ENCODE assay signal across 1 cellular context in the genomic region with DNA sequence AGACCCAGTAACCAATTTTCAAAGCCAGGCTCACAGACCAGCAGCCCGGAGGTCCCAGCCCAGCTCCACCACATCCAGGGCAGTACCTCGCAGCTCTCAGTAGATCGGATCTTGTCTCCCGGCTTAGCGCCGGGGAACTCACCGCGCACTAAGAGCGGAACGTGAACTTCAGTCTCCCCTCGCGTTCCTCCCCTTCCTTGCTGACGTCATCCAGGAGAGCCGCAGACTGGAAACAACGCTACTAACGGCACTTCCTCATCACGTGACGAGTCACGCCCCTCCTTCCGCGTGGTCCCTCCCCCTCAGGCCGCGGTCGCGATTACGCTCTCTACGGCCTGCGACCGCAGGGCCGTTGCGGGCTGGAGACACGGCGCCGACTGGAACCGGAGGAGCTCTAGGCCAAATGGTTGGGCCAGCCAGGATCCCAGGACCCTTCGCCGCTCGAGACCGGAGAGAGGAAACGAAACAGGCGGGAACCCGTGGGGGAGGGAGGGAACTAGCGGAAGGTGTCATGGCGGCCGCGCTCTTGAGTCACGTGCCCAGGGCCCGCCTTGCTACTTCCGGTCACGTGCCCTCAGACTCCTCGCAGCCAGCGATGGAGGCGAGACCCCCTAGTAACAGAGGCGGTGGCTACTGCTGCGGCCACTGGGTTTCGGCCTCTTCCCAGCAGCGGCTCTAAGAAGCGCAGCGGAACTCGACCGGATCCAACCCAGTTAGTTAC.
TF ChIP-seq lines count a peak whose summit lies in the region.

A gene (plus strand): TSS at position 577 of the 721 bp plus-strand sequence. CDS start 10,508 bp downstream, outside the sequence.
A gene with protein sequence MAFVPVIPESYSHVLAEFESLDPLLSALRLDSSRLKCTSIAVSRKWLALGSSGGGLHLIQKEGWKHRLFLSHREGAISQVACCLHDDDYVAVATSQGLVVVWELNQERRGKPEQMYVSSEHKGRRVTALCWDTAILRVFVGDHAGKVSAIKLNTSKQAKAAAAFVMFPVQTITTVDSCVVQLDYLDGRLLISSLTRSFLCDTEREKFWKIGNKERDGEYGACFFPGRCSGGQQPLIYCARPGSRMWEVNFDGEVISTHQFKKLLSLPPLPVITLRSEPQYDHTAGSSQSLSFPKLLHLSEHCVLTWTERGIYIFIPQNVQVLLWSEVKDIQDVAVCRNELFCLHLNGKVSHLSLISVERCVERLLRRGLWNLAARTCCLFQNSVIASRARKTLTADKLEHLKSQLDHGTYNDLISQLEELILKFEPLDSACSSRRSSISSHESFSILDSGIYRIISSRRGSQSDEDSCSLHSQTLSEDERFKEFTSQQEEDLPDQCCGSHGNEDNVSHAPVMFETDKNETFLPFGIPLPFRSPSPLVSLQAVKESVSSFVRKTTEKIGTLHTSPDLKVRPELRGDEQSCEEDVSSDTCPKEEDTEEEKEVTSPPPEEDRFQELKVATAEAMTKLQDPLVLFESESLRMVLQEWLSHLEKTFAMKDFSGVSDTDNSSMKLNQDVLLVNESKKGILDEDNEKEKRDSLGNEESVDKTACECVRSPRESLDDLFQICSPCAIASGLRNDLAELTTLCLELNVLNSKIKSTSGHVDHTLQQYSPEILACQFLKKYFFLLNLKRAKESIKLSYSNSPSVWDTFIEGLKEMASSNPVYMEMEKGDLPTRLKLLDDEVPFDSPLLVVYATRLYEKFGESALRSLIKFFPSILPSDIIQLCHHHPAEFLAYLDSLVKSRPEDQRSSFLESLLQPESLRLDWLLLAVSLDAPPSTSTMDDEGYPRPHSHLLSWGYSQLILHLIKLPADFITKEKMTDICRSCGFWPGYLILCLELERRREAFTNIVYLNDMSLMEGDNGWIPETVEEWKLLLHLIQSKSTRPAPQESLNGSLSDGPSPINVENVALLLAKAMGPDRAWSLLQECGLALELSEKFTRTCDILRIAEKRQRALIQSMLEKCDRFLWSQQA (minus strand): TSS at position 150 of the 721 bp plus-strand sequence. CDS start 4,282 bp downstream, outside the sequence.

TF ChIP-seq in HepG2, 621 proteins besides CTCF, POLR2A, EP300 and RAD21 (continued from another document and continues in another):
- TF ChIP-seq, protein P1, sequence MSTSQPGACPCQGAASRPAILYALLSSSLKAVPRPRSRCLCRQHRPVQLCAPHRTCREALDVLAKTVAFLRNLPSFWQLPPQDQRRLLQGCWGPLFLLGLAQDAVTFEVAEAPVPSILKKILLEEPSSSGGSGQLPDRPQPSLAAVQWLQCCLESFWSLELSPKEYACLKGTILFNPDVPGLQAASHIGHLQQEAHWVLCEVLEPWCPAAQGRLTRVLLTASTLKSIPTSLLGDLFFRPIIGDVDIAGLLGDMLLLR (CRISPR knock-in tag; IDR thresholded peaks at IDR 0.05), result peak; percentile 96
- TF ChIP-seq ZNF83 (CRISPR knock-in tag; IDR thresholded peaks at IDR 0.05; ENCODE audit: borderline replicate concordance), result no peak; the same call in 1 of the 2 replicates
- 0 out of 2 replicates have a peak, but pooled peaks have one; percentile 86 for TF ChIP-seq ZNF34 (CRISPR knock-in tag; IDR thresholded peaks at IDR 0.05; ENCODE audit: borderline replicate concordance)
- TF ChIP-seq MTF1 (CRISPR knock-in tag; IDR thresholded peaks at IDR 0.05), result no peak
- no peak for TF ChIP-seq NFRKB (IDR thresholded peaks at IDR 0.05)
- TF ChIP-seq ZKSCAN8 (CRISPR knock-in tag; IDR thresholded peaks at IDR 0.05; ENCODE audit: borderline replicate concordance), result no peak
- TF ChIP-seq, protein P2, sequence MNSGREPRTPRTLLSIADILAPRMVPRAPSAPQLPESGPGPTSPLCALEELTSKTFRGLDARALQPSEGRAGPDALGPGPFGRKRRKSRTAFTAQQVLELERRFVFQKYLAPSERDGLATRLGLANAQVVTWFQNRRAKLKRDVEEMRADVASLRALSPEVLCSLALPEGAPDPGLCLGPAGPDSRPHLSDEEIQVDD (CRISPR knock-in tag; IDR thresholded peaks at IDR 0.05; ENCODE audit: borderline replicate concordance), result peak; percentile 67; the same call in 1 of the 2 replicates
- no peak for TF ChIP-seq CC2D1A (CRISPR knock-in tag; IDR thresholded peaks at IDR 0.05)
- TF ChIP-seq GLI4 (CRISPR knock-in tag; IDR thresholded peaks at IDR 0.05; ENCODE audit: borderline replicate concordance), result no peak
- TF ChIP-seq HNF4A (CRISPR knock-in tag; IDR thresholded peaks at IDR 0.05), result peak; percentile 85
- no peak for TF ChIP-seq HOXA5 (CRISPR knock-in tag; IDR thresholded peaks at IDR 0.05)
- peak; percentile 79 for TF ChIP-seq TBX2 (CRISPR knock-in tag; IDR thresholded peaks at IDR 0.05; ENCODE audit: borderline replicate concordance)
- TF ChIP-seq, protein P3, sequence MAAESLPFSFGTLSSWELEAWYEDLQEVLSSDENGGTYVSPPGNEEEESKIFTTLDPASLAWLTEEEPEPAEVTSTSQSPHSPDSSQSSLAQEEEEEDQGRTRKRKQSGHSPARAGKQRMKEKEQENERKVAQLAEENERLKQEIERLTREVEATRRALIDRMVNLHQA (CRISPR knock-in tag; IDR thresholded peaks at IDR 0.05), result 0 out of 2 replicates have a peak, but pooled peaks have one; percentile 54
- TF ChIP-seq ZBTB7A (CRISPR knock-in tag; IDR thresholded peaks at IDR 0.05), result peak; percentile 60
- peak in 1 of 2 experiments; percentile 95; a peak in 2 of 4 replicates for TF ChIP-seq KLF16 (CRISPR knock-in tag; IDR thresholded peaks at IDR 0.05)
- peak; percentile 97 for TF ChIP-seq ATF1 (CRISPR knock-in tag; IDR thresholded peaks at IDR 0.05)
- no peak for TF ChIP-seq DPF2 (CRISPR knock-in tag; IDR thresholded peaks at IDR 0.05; ENCODE audit: borderline replicate concordance, low read depth)
- peak; percentile 86 for TF ChIP-seq ESRRA (CRISPR knock-in tag; IDR thresholded peaks at IDR 0.05; ENCODE audit: low read depth)
- TF ChIP-seq SATB2 (CRISPR knock-in tag; IDR thresholded peaks at IDR 0.05), result no peak
- peak; percentile 97 for TF ChIP-seq KLF11 (CRISPR knock-in tag; IDR thresholded peaks at IDR 0.05)
- TF ChIP-seq, protein P4, sequence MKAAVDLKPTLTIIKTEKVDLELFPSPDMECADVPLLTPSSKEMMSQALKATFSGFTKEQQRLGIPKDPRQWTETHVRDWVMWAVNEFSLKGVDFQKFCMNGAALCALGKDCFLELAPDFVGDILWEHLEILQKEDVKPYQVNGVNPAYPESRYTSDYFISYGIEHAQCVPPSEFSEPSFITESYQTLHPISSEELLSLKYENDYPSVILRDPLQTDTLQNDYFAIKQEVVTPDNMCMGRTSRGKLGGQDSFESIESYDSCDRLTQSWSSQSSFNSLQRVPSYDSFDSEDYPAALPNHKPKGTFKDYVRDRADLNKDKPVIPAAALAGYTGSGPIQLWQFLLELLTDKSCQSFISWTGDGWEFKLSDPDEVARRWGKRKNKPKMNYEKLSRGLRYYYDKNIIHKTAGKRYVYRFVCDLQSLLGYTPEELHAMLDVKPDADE (CRISPR knock-in tag; IDR thresholded peaks at IDR 0.05), result no peak
- no peak for TF ChIP-seq TCF7 (IDR thresholded peaks at IDR 0.05; ENCODE audit: low read depth)
- TF ChIP-seq FOXA1 (IDR thresholded peaks at IDR 0.05), result no peak
- peak; percentile 24; the same call in 1 of the 2 replicates for TF ChIP-seq FOXA1 (CRISPR knock-in tag; IDR thresholded peaks at IDR 0.05)
- TF ChIP-seq, protein P5, sequence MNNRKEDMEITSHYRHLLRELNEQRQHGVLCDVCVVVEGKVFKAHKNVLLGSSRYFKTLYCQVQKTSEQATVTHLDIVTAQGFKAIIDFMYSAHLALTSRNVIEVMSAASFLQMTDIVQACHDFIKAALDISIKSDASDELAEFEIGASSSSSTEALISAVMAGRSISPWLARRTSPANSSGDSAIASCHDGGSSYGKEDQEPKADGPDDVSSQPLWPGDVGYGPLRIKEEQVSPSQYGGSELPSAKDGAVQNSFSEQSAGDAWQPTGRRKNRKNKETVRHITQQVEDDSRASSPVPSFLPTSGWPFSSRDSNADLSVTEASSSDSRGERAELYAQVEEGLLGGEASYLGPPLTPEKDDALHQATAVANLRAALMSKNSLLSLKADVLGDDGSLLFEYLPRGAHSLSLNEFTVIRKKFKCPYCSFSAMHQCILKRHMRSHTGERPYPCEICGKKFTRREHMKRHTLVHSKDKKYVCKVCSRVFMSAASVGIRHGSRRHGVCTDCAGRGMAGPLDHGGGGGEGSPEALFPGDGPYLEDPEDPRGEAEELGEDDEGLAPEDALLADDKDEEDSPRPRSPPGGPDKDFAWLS (CRISPR knock-in tag; IDR thresholded peaks at IDR 0.05; ENCODE audit: borderline replicate concordance), result 0 out of 2 replicates have a peak, but pooled peaks have one; percentile 39
- TF ChIP-seq RELA (CRISPR knock-in tag; IDR thresholded peaks at IDR 0.05), result 0 out of 2 replicates have a peak, but pooled peaks have one; percentile 83
- no peak for TF ChIP-seq RBM22 (optimal IDR thresholded peaks at IDR 0.05; ENCODE audit: low read length)
- TF ChIP-seq ZNF101 (CRISPR knock-in tag; IDR thresholded peaks at IDR 0.05; ENCODE audit: borderline replicate concordance, low read depth), result 0 out of 2 replicates have a peak, but pooled peaks have one; percentile 19
- TF ChIP-seq, protein P6, sequence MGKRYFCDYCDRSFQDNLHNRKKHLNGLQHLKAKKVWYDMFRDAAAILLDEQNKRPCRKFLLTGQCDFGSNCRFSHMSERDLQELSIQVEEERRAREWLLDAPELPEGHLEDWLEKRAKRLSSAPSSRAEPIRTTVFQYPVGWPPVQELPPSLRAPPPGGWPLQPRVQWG (CRISPR knock-in tag; IDR thresholded peaks at IDR 0.05; ENCODE audit: borderline replicate concordance, low read depth), result no peak
- TF ChIP-seq, protein P7, sequence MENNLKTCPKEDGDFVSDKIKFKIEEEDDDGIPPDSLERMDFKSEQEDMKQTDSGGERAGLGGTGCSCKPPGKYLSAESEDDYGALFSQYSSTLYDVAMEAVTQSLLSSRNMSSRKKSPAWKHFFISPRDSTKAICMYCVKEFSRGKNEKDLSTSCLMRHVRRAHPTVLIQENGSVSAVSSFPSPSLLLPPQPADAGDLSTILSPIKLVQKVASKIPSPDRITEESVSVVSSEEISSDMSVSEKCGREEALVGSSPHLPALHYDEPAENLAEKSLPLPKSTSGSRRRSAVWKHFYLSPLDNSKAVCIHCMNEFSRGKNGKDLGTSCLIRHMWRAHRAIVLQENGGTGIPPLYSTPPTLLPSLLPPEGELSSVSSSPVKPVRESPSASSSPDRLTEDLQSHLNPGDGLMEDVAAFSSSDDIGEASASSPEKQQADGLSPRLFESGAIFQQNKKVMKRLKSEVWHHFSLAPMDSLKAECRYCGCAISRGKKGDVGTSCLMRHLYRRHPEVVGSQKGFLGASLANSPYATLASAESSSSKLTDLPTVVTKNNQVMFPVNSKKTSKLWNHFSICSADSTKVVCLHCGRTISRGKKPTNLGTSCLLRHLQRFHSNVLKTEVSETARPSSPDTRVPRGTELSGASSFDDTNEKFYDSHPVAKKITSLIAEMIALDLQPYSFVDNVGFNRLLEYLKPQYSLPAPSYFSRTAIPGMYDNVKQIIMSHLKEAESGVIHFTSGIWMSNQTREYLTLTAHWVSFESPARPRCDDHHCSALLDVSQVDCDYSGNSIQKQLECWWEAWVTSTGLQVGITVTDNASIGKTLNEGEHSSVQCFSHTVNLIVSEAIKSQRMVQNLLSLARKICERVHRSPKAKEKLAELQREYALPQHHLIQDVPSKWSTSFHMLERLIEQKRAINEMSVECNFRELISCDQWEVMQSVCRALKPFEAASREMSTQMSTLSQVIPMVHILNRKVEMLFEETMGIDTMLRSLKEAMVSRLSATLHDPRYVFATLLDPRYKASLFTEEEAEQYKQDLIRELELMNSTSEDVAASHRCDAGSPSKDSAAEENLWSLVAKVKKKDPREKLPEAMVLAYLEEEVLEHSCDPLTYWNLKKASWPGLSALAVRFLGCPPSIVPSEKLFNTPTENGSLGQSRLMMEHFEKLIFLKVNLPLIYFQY (CRISPR knock-in tag; IDR thresholded peaks at IDR 0.05; ENCODE audit: borderline replicate concordance), result peak; percentile 87
- TF ChIP-seq ZNF552 (CRISPR knock-in tag; IDR thresholded peaks at IDR 0.05; ENCODE audit: borderline replicate concordance), result no peak
- TF ChIP-seq, protein P8, sequence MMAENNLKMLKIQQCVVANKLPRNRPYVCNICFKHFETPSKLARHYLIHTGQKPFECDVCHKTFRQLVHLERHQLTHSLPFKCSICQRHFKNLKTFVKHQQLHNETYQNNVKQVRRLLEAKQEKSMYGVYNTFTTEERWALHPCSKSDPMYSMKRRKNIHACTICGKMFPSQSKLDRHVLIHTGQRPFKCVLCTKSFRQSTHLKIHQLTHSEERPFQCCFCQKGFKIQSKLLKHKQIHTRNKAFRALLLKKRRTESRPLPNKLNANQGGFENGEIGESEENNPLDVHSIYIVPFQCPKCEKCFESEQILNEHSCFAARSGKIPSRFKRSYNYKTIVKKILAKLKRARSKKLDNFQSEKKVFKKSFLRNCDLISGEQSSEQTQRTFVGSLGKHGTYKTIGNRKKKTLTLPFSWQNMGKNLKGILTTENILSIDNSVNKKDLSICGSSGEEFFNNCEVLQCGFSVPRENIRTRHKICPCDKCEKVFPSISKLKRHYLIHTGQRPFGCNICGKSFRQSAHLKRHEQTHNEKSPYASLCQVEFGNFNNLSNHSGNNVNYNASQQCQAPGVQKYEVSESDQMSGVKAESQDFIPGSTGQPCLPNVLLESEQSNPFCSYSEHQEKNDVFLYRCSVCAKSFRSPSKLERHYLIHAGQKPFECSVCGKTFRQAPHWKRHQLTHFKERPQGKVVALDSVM (CRISPR knock-in tag; IDR thresholded peaks at IDR 0.05), result peak; percentile 66
- TF ChIP-seq ZNF550 (CRISPR knock-in tag; IDR thresholded peaks at IDR 0.05; ENCODE audit: borderline replicate concordance), result peak; percentile 77; the same call in 1 of the 2 replicates
- no peak for TF ChIP-seq KDM6A (CRISPR knock-in tag; IDR thresholded peaks at IDR 0.05; ENCODE audit: low read depth)
- TF ChIP-seq HCFC1 (IDR thresholded peaks at IDR 0.05; ENCODE audit: low read depth, low read length), result peak; percentile 55
- peak; percentile 76; the same call in 1 of the 2 replicates for TF ChIP-seq TGIF2 (CRISPR knock-in tag; IDR thresholded peaks at IDR 0.05)
- TF ChIP-seq SETDB1 (CRISPR knock-in tag; IDR thresholded peaks at IDR 0.05; ENCODE audit: borderline replicate concordance), result no peak
- TF ChIP-seq ZIK1 (CRISPR knock-in tag; IDR thresholded peaks at IDR 0.05; ENCODE audit: borderline replicate concordance, low read depth), result peak; percentile 90
- TF ChIP-seq ZNF816 (CRISPR knock-in tag; IDR thresholded peaks at IDR 0.05; ENCODE audit: borderline replicate concordance), result peak; percentile 82; the same call in 1 of the 2 replicates
- no peak for TF ChIP-seq ZNF629 (CRISPR knock-in tag; conservative IDR thresholded peaks at IDR 0.05)
- peak; percentile 72; the same call in 1 of the 2 replicates for TF ChIP-seq ZFP37 (CRISPR knock-in tag; IDR thresholded peaks at IDR 0.05; ENCODE audit: borderline replicate concordance)
- TF ChIP-seq ZNF460 (CRISPR knock-in tag; IDR thresholded peaks at IDR 0.05; ENCODE audit: borderline replicate concordance), result no peak; the same call in 1 of the 2 replicates
- TF ChIP-seq, protein P9, sequence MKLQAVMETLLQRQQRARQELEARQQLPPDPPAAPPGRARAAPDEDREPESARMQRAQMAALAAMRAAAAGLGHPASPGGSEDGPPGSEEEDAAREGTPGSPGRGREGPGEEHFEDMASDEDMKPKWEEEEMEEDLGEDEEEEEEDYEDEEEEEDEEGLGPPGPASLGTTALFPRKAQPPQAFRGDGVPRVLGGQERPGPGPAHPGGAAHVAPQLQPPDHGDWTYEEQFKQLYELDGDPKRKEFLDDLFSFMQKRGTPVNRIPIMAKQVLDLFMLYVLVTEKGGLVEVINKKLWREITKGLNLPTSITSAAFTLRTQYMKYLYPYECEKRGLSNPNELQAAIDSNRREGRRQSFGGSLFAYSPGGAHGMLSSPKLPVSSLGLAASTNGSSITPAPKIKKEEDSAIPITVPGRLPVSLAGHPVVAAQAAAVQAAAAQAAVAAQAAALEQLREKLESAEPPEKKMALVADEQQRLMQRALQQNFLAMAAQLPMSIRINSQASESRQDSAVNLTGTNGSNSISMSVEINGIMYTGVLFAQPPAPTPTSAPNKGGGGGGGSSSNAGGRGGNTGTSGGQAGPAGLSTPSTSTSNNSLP (IDR thresholded peaks at IDR 0.05; ENCODE audit: low read depth, low read length), result no peak
- no peak for TF ChIP-seq STAT5B (CRISPR knock-in tag; IDR thresholded peaks at IDR 0.05)
- TF ChIP-seq MIER2 (CRISPR knock-in tag; IDR thresholded peaks at IDR 0.05), result 0 out of 2 replicates have a peak, but pooled peaks have one; percentile 39
